Comparison of ENCODE assay signal across 8 cellular contexts in genomic region chr17:78127240-78127887, GRCh38. TPM values are rescaled to one million over a fixed set of nuclear protein-coding genes. Genes with fewer than 3 reads are reported as not detected.
DNase-seq lines count a peak whose midpoint lies in the region; ATAC-seq and TF ChIP-seq lines count a peak whose summit lies in the region.

No MANE protein-coding gene starts in this region.

- peak; percentile 66 for DNase-seq in activated naive CD4-positive, alpha-beta T cell treated with Interleukin-2 at 50 U/mL for 16 hours
- DNase-seq in activated naive CD4-positive, alpha-beta T cell treated with anti-CD3 and anti-CD28 coated beads, Interleukin-2, amount 50 U/mL, for 16 hours, result no peak
- peak; percentile 65 for DNase-seq in activated CD4-positive, CD25-positive, alpha-beta regulatory T cell treated with anti-CD3 and anti-CD28 coated beads, Interleukin-2, amount 50 U/mL, for 72 hours
- DNase-seq in effector CD8-positive, alpha-beta T cell (lab: John Stamatoyannopoulos, UW), result peak; percentile 32
- DNase-seq in mesothelial cell of epicardium (ENCODE audit: low spot score in 2 of 2, unreplicated experiment in 2 of 2) (no peak), superior temporal gyrus (ENCODE audit: extremely low spot score) (peak; percentile 90), NCI-H187 (lab: John Stamatoyannopoulos, UW) (no peak)

- no peaks in the 10 kb centered on the region for H3K9me3 Mint-ChIP-seq in mesothelial cell of epicardium

- ATAC-seq in HG02763 (IDR thresholded peaks at IDR 0.05; ENCODE audit: unreplicated experiment), result no peak

- H3K36me3 Mint-ChIP-seq in mesothelial cell of epicardium, result peaks cover 5% of the 10 kb centered on the region

- peak overlapping the region; percentile 90 for H3K27ac Mint-ChIP-seq in mesothelial cell of epicardium

- peaks cover 24% of the 10 kb centered on the region for H3K4me1 Mint-ChIP-seq in mesothelial cell of epicardium

- H3K4me3 Mint-ChIP-seq in mesothelial cell of epicardium, result peak overlapping the region; percentile 82

- TF ChIP-seq CTCF in mesothelial cell of epicardium (IDR thresholded peaks at IDR 0.05; ENCODE audit: unreplicated experiment), result no peak

- H3K27me3 Mint-ChIP-seq in mesothelial cell of epicardium (ENCODE audit: low read depth), result peaks cover 7% of the 10 kb centered on the region

RNA-seq across cellular contexts. Expression of gene TMC6, which starts 1.2 kb away (rescaled TPM):
- 85.5 to 96.8 TPM (median 86.4 TPM) in 3 replicates for total RNA-seq in mesothelial cell of epicardium

RNA-seq across cellular contexts. Expression of gene TMC8, which starts 3.2 kb away (rescaled TPM):
- 0.60 to 1.2 TPM (median 1.1 TPM) in 3 replicates for total RNA-seq in mesothelial cell of epicardium

RNA-seq across cellular contexts. Expression of gene C17orf99, which starts 18.8 kb away (rescaled TPM):
- total RNA-seq in mesothelial cell of epicardium, result 0.16 TPM in 1 of 3 replicates, not detected in the others

RNA-seq across cellular contexts. Expression of gene SYNGR2, which starts 41.0 kb away (rescaled TPM):
- total RNA-seq in mesothelial cell of epicardium, result 47.7 to 52.7 TPM (median 52.0 TPM) in 3 replicates

RNA-seq across cellular contexts. Expression of gene TK1, which starts 59.5 kb away (rescaled TPM):
- 23.3 to 25.7 TPM (median 23.3 TPM) in 3 replicates for total RNA-seq in mesothelial cell of epicardium

Comparison
In these comparisons a context has a peak if more than half of its experiments do, and no peak if none do; other contexts are left out.
1. DNase-seq: peak in activated naive CD4-positive, alpha-beta T cell treated with Interleukin-2 at 50 U/mL for 16 hours (single experiment), activated CD4-positive, CD25-positive, alpha-beta regulatory T cell treated with anti-CD3 and anti-CD28 coated beads, Interleukin-2, amount 50 U/mL, for 72 hours (single experiment), effector CD8-positive, alpha-beta T cell (single experiment) and superior temporal gyrus (single experiment); none in activated naive CD4-positive, alpha-beta T cell treated with anti-CD3 and anti-CD28 coated beads, Interleukin-2, amount 50 U/mL, for 16 hours (single experiment), mesothelial cell of epicardium (0 of 2) and NCI-H187 (0 of 2).